ENCODE assay signal across 8 cellular contexts in the genomic region with DNA sequence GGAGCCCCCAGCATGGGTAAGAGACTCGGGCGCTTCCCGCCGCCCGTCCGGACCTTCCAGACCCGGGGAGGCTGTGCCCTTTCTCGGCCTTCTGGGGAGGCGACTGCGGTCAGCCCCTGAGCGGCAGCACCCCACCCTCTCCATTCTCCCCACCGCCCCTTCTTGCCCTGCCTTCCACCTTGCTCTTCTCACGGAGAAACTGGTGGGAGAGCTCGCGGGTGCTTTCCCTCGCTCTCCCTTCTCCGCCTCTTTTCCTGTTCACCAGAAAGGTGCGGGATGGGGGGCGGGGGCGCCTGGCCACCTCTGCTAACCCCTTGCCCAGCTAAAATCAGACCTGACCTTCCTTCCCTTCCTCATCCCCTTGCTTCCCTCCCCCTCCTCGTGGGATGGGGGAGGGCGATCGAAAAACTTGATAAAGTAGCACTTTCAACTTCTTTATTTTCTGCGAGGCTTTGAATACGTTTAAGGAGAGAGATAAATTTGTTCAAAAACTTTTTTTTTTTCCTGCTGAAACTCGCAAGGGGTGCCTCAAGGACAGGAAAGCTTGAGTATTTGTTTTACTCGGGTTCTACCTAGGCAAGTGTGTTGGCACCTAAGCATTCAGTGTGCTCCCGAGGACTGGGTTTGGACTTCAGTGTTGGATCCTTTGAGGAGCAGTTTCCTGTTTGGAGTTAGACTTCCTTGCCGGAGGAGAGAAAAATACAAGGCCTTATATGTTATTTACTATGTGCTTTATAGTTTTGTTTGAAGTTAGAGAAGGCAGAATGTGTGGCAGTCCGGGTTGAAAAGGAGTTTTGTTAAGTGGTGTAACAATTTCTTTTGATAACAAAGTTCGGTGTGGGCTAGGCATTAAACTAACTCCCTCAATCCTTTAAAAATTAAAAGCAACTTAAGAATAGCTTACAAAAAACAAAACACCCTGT. TPM values are rescaled to one million over a fixed set of nuclear protein-coding genes. Genes with fewer than 3 reads are reported as not detected.
A peak's percentile ranks its signal among the peaks of the same experiment; 100 is the strongest.
DNase-seq lines count a peak whose midpoint lies in the region; ATAC-seq, FAIRE-seq and TF ChIP-seq lines count a peak whose summit lies in the region.

No MANE protein-coding gene starts in this region.

- no peaks in the 10 kb centered on the region for H3K9me2 ChIP-seq in OCI-LY7 (ENCODE audit: insufficient read depth, low read length)

- H3K4me3 ChIP-seq in A673 (ENCODE audit: low read depth, low read length, poor library complexity, severe bottlenecking) (peak overlapping the region; percentile 92), OCI-LY7 (ENCODE audit: low read depth, low read length, poor library complexity, severe bottlenecking) (peak overlapping the region; percentile 81)

- no peaks in the 10 kb centered on the region for H3K27me3 ChIP-seq in A673 (replicated peaks; ENCODE audit: insufficient read depth, low read depth, low read length, poor library complexity)

- H3K9me3 ChIP-seq in A673 (ENCODE audit: low read depth, low read length, poor library complexity, severe bottlenecking) (no peaks in the 10 kb centered on the region), OCI-LY7 (ENCODE audit: low read length) (no peaks in the 10 kb centered on the region)

- CTCF ChIA-PET in A673 (lab: Charles Lee) (no interaction called here), OCI-LY7 (lab: Charles Lee; ENCODE audit: unreplicated experiment) (interaction anchor here (1.1 kb wide), 1 partner anchor 70 kb away, joined by 3 read pairs; no protein-coding TSS in a partner anchor)

- H3K4me2 ChIP-seq in OCI-LY7 (ENCODE audit: low read length), result peak overlapping the region; percentile 76

- 0 out of 2 replicates have a peak overlapping the region, but pooled peaks have one; percentile 7 for H2AFZ ChIP-seq in OCI-LY7 (ENCODE audit: low read length)

- H3K79me2 ChIP-seq in OCI-LY7 (ENCODE audit: insufficient read depth, low read depth, low read length), result peaks cover 89% of the 10 kb centered on the region

- H3K36me3 ChIP-seq in A673 (ENCODE audit: insufficient read depth, low read length, poor library complexity, severe bottlenecking), result no peaks in the 10 kb centered on the region
- peaks cover 8% of the 10 kb centered on the region; the same call in 1 of the 2 replicates for H3K36me3 ChIP-seq in OCI-LY7 (ENCODE audit: insufficient read depth, low read length)

- H4K20me1 ChIP-seq in OCI-LY7 (ENCODE audit: insufficient read depth, low read length), result peaks cover 35% of the 10 kb centered on the region

- DNase-seq in A673 (ENCODE audit: low spot score) (peak; percentile 39), GM12891 (ENCODE audit: insufficient read length, low spot score) (no peak), OCI-LY7 (ENCODE audit: low spot score) (peak; percentile 42), left lobe of liver (ENCODE audit: low spot score) (no peak), substantia nigra (lab: John Stamatoyannopoulos, UW) (peak in 12 of 49 donors; percentile 0 to 72 (median 44))
- peak; percentile 12 for DNase-seq in central memory CD4-positive, alpha-beta T cell

- ATAC-seq in HG02943 (IDR thresholded peaks at IDR 0.05; ENCODE audit: low read depth, unreplicated experiment) (peak; percentile 11), left lobe of liver (peak; percentile 52), HG02973 (IDR thresholded peaks at IDR 0.05; ENCODE audit: unreplicated experiment) (no peak)

- peak overlapping the region; percentile 90 for H3K27ac ChIP-seq in A673 (ENCODE audit: low read depth, low read length, poor library complexity, severe bottlenecking)
- H3K27ac ChIP-seq in OCI-LY7 (ENCODE audit: low read depth, low read length, poor library complexity, severe bottlenecking), result peak overlapping the region; percentile 97
- H3K27ac ChIP-seq in substantia nigra (ENCODE audit: low read depth, low read length, poor library complexity, severe bottlenecking), result peak overlapping the region; percentile 88

- intact Hi-C loops in A673 (cut with micrococcal nuclease; ENCODE audit: unreplicated experiment) (no loop called here), OCI-LY7 (cut with micrococcal nuclease; ENCODE audit: unreplicated experiment) (loop anchor here (1.0 to 5.0 kb wide), 4 partner anchors 39 to 841 kb away; a partner anchor contains a TSS)

- BruUV-seq in A673 (replicated peaks; lab: Mats Ljungman, UMichigan) (TSS peak; percentile 52), OCI-LY7 (replicated peaks; lab: Mats Ljungman, UMichigan) (TSS peak; percentile 61)

- peaks cover 12% of the 10 kb centered on the region for H3K4me1 ChIP-seq in A673 (ENCODE audit: insufficient read depth, low read length, poor library complexity, severe bottlenecking)
- peaks cover 63% of the 10 kb centered on the region for H3K4me1 ChIP-seq in OCI-LY7 (ENCODE audit: insufficient read depth, low read length, poor library complexity, severe bottlenecking)

- FAIRE-seq in GM12891 (lab: Jason Lieb, UNC), result peak; percentile 40

- TF ChIP-seq CTCF in A673 (conservative IDR thresholded peaks at IDR 0.05; ENCODE audit: low read depth, low read length) (no peak), OCI-LY7 (conservative IDR thresholded peaks at IDR 0.05; ENCODE audit: low read length) (no peak)

- 0 out of 2 replicates have a peak, but pooled peaks have one; percentile 0 for TF ChIP-seq POLR2A in GM12891 (IDR thresholded peaks at IDR 0.05; ENCODE audit: low read depth, low read length)

- POLR2A ChIA-PET in A673 (lab: Charles Lee; ENCODE audit: low non-redundant PET), result interaction anchor here (0.7 kb wide), 1 partner anchor 28 kb away, joined by 5 read pairs; no protein-coding TSS in a partner anchor
- POLR2A ChIA-PET in OCI-LY7 (lab: Charles Lee), result interaction anchor here (0.6 to 4.1 kb wide), 28 partner anchors 9 to 231 kb away, joined by 3 to 34 read pairs (median 6); no protein-coding TSS in a partner anchor

TF ChIP-seq in GM12891, 5 proteins besides CTCF, POLR2A, EP300 and RAD21:
- TF ChIP-seq TAF1 (IDR thresholded peaks at IDR 0.05; ENCODE audit: low read depth, low read length), result no peak
- no peak for TF ChIP-seq SPI1 (IDR thresholded peaks at IDR 0.05; ENCODE audit: low read depth, low read length)
- TF ChIP-seq PAX5 (IDR thresholded peaks at IDR 0.05; ENCODE audit: insufficient read depth, low read length, severe bottlenecking), result no peak
- TF ChIP-seq POLR2AphosphoS5 (IDR thresholded peaks at IDR 0.05; ENCODE audit: low read depth, low read length), result no peak
- TF ChIP-seq POU2F2 (IDR thresholded peaks at IDR 0.05; ENCODE audit: low read depth, low read length), result no peak

RNA-seq across cellular contexts. Expression of a gene that starts 0.9 kb away (rescaled TPM):
- total RNA-seq in A673 (2021), result 20.6 and 23.7 TPM in 2 replicates
- 15.7 TPM for polyA plus RNA-seq in GM12891 (2012; ENCODE audit: low read depth, missing spikeins)
- total RNA-seq in OCI-LY7 (2014; rRNA removed; shearing (Covaris generic)), result 26.6 and 30.0 TPM in 2 replicates
- 58.0 and 61.7 TPM in 2 replicates for total RNA-seq in OCI-LY7 (2022)
- total RNA-seq in left lobe of liver, result 10.7 TPM

Comparison
In these comparisons a context has a peak if more than half of its experiments do, and no peak if none do; other contexts are left out.
1. DNase-seq: peak in A673 (single experiment), OCI-LY7 (single experiment) and central memory CD4-positive, alpha-beta T cell (single experiment); none in GM12891 (single experiment) and left lobe of liver (single experiment).
2. Peak in every context shown above with its lines, with median percentiles within 50 percentile points of each other: H3K27ac ChIP-seq.